Comparison of ENCODE assay signal across 8 cellular contexts in genomic region chr6:116536216-116536621, GRCh38. TPM values are rescaled to one million over a fixed set of nuclear protein-coding genes. Genes with fewer than 3 reads are reported as not detected.
A peak's percentile ranks its signal among the peaks of the same experiment; 100 is the strongest.
DNase-seq lines count a peak whose midpoint lies in the region; ATAC-seq lines count a peak whose summit lies in the region.

No MANE protein-coding gene starts in this region.

- no peak overlapping the region for H3K4ac ChIP-seq in mesendoderm (ENCODE audit: low read depth, low read length)

- H3K36me3 ChIP-seq in mesendoderm (ENCODE audit: control insufficient read depth, insufficient read depth, low read length) = no peaks in the 10 kb centered on the region

- ATAC-seq in GM18498 (IDR thresholded peaks at IDR 0.05; ENCODE audit: unreplicated experiment) = peak; percentile 64
- ATAC-seq in GM18511 (IDR thresholded peaks at IDR 0.05; ENCODE audit: unreplicated experiment) = no peak

- WGBS in mesendoderm (ENCODE audit: extremely low coverage, insufficient coverage, low lambda C conversion rate) = no CpG with 5 or more reads among the region's 4 CpGs

- no peaks in the 10 kb centered on the region for H3K27me3 ChIP-seq in mesendoderm (ENCODE audit: insufficient read depth, low read length, poor library complexity)

- H3K56ac ChIP-seq in mesendoderm (ENCODE audit: low read length) = no peak overlapping the region

- H4K5ac ChIP-seq in mesendoderm (ENCODE audit: low read length) = no peak overlapping the region

- no peak overlapping the region for H4K8ac ChIP-seq in mesendoderm (ENCODE audit: low read depth, low read length)

- in situ Hi-C loops in KBM-7 (cut with MboI; ENCODE audit: low pct_unique_long_range_greater_than_20kb, low sequenced_read_pairs) = no loop called here

- no peak overlapping the region for H2BK15ac ChIP-seq in mesendoderm (replicated peaks; ENCODE audit: low read depth)

- no peak overlapping the region for H3K4me3 ChIP-seq in mesendoderm (ENCODE audit: low read length)

- H3K27ac ChIP-seq in mesendoderm (ENCODE audit: low read depth, low read length) = no peak overlapping the region

- H3K18ac ChIP-seq in mesendoderm (ENCODE audit: low read length) = no peak overlapping the region

- H2AK5ac ChIP-seq in mesendoderm (ENCODE audit: low read length) = no peak overlapping the region

- no peak overlapping the region for H2BK5ac ChIP-seq in mesendoderm (ENCODE audit: low read length)

- no peak overlapping the region for H3K9ac ChIP-seq in mesendoderm (ENCODE audit: low read length)

- no peaks in the 10 kb centered on the region for H3K79me1 ChIP-seq in mesendoderm (ENCODE audit: low read length)

- H2BK120ac ChIP-seq in mesendoderm (ENCODE audit: low read depth, low read length) = no peak overlapping the region

- DNase-seq in CD1c-positive myeloid dendritic cell (ENCODE audit: extremely low spot score) (peak; percentile 78), KBM-7 (peak; percentile 71), SHP77 (lab: John Stamatoyannopoulos, UW) (peak; percentile 23 to 42), mesendoderm (peak; percentile 78), NK-92 (lab: John Stamatoyannopoulos, UW; ENCODE audit: unreplicated experiment) (no peak)
- peak; percentile 12 for DNase-seq in effector CD4-positive, alpha-beta T cell

- H3K4me1 ChIP-seq in mesendoderm (ENCODE audit: control insufficient read depth, low read depth, low read length) = peaks cover 3% of the 10 kb centered on the region

- no peak overlapping the region for H3K4me2 ChIP-seq in mesendoderm (ENCODE audit: low read length)

- H3K23ac ChIP-seq in mesendoderm (ENCODE audit: low read length) = no peak overlapping the region

- no peaks in the 10 kb centered on the region for H3K79me2 ChIP-seq in mesendoderm (ENCODE audit: control insufficient read depth, insufficient read depth, low read length)

RNA-seq across cellular contexts. Expression of gene TRAPPC3L, which starts 9.3 kb away (rescaled TPM):
- not detected for polyA plus RNA-seq in mesendoderm (2013, experiment 1 of 2)
- not detected for polyA plus RNA-seq in mesendoderm (2013, experiment 2 of 2)

RNA-seq across cellular contexts. Expression of gene CALHM4, which starts 17.3 kb away (rescaled TPM):
- 0.25 TPM for polyA plus RNA-seq in mesendoderm (2013, experiment 1 of 2)
- 0.32 TPM for polyA plus RNA-seq in mesendoderm (2013, experiment 2 of 2)

RNA-seq across cellular contexts. Expression of gene CALHM5, which starts 24.8 kb away (rescaled TPM):
- 0.24 TPM for polyA plus RNA-seq in mesendoderm (2013, experiment 1 of 2)
- 0.25 TPM for polyA plus RNA-seq in mesendoderm (2013, experiment 2 of 2)

RNA-seq across cellular contexts. Expression of gene RWDD1, which starts 35.1 kb away (rescaled TPM):
- 165 TPM for polyA plus RNA-seq in mesendoderm (2013, experiment 1 of 2)
- 172 TPM for polyA plus RNA-seq in mesendoderm (2013, experiment 2 of 2)
